8 cellular contexts compared by ENCODE assay signal in the genomic region with DNA sequence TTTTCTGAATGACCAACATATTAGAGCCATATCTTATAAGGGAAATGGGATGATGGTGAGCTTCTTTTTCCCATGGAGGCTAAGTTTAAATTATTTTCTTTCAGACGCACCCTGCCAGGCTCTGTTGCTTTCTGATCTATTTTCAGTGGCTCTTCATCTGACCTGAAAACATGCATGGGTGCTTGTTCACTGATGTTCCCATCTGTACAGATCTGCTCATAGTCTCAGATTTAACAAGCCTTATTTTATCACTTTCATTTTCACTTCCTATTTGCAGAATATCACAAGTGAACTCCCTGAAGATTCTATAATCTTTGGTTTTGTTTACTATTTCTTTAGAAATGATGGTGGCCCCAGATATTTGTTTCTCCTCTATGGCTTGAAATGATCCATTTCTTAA. TPM values are rescaled to one million over a fixed set of nuclear protein-coding genes. Genes with fewer than 3 reads are reported as not detected.
DNase-seq lines count a peak whose midpoint lies in the region; ATAC-seq and TF ChIP-seq lines count a peak whose summit lies in the region.

No MANE protein-coding gene starts in this region.

- H3K4me3 ChIP-seq in right atrium auricular region (no peak overlapping the region), vagina (no peak overlapping the region), gastrocnemius medialis (no peak overlapping the region)

- H3K27ac Mint-ChIP-seq in activated naive CD8-positive, alpha-beta T cell treated with anti-CD3 and anti-CD28 coated beads, Interleukin-2, amount 10 ng/mL, durations not matched to agents 7 days and 5 days, result peak overlapping the region; percentile 74

- peaks cover 24% of the 10 kb centered on the region for H3K36me3 Mint-ChIP-seq in activated naive CD8-positive, alpha-beta T cell treated with anti-CD3 and anti-CD28 coated beads, Interleukin-2, amount 10 ng/mL, durations not matched to agents 7 days and 5 days

- TF ChIP-seq CTCF in GM10266 (IDR thresholded peaks at IDR 0.05; ENCODE audit: control insufficient read depth, insufficient read depth, low read depth, missing control alignments), result no peak
- no peak for TF ChIP-seq CTCF in right atrium auricular region (IDR thresholded peaks at IDR 0.05)
- TF ChIP-seq CTCF in vagina (IDR thresholded peaks at IDR 0.05), result no peak
- TF ChIP-seq CTCF in gastrocnemius medialis (IDR thresholded peaks at IDR 0.05 in 4 of 5, conservative IDR thresholded peaks at IDR 0.05 in 1 of 5), result no peak

- ATAC-seq in GM19452 (IDR thresholded peaks at IDR 0.05; ENCODE audit: unreplicated experiment) (peak; percentile 99), HG03159 (IDR thresholded peaks at IDR 0.05; ENCODE audit: unreplicated experiment) (peak; percentile 99), gastrocnemius medialis (no peak)
- ATAC-seq in activated naive CD8-positive, alpha-beta T cell treated with anti-CD3 and anti-CD28 coated beads, Interleukin-2, amount 10 ng/mL, durations not matched to agents 7 days and 5 days (ENCODE audit: low read depth), result peak; percentile 89

- H3K27me3 ChIP-seq in right atrium auricular region (no peaks in the 10 kb centered on the region), vagina (no peaks in the 10 kb centered on the region), gastrocnemius medialis (no peaks in the 10 kb centered on the region)

- H3K9me3 Mint-ChIP-seq in activated naive CD8-positive, alpha-beta T cell treated with anti-CD3 and anti-CD28 coated beads, Interleukin-2, amount 10 ng/mL, durations not matched to agents 7 days and 5 days, result peaks cover 2% of the 10 kb centered on the region

- no peaks in the 10 kb centered on the region for H3K36me3 ChIP-seq in right atrium auricular region
- H3K36me3 ChIP-seq in vagina, result no peaks in the 10 kb centered on the region
- H3K36me3 ChIP-seq in gastrocnemius medialis, result no peaks in the 10 kb centered on the region

- in situ Hi-C loops in gastrocnemius medialis (cut with MboI; ENCODE audit: low sequenced_read_pairs in 4 of 4), result no loop called here

- H3K4me3 Mint-ChIP-seq in activated naive CD8-positive, alpha-beta T cell treated with anti-CD3 and anti-CD28 coated beads, Interleukin-2, amount 10 ng/mL, durations not matched to agents 7 days and 5 days, result peak overlapping the region; percentile 52

- intact Hi-C loops in vagina (cut with DNase I) (no loop called here), gastrocnemius medialis (cut with DNase I; ENCODE audit: low total_unique reads) (no loop called here)

- no peaks in the 10 kb centered on the region for H3K27me3 Mint-ChIP-seq in activated naive CD8-positive, alpha-beta T cell treated with anti-CD3 and anti-CD28 coated beads, Interleukin-2, amount 10 ng/mL, durations not matched to agents 7 days and 5 days

- no peak for TF ChIP-seq POLR2A in vagina (IDR thresholded peaks at IDR 0.05)
- no peak for TF ChIP-seq POLR2A in gastrocnemius medialis (IDR thresholded peaks at IDR 0.05)

- DNase-seq in GM10266 (ENCODE audit: extremely low spot score) (peak; percentile 56), right atrium auricular region (ENCODE audit: low spot score) (no peak), vagina (ENCODE audit: extremely low spot score in 2 of 2) (no peak), NCI-H1694 (lab: John Stamatoyannopoulos, UW) (no peak), gastrocnemius medialis (no peak)
- no peak for DNase-seq in activated naive CD8-positive, alpha-beta T cell treated with anti-CD3 and anti-CD28 coated beads, Interleukin-2, amount 10 ng/mL, durations not matched to agents 7 days and 5 days

- H3K27ac ChIP-seq in right atrium auricular region, result no peak overlapping the region
- no peak overlapping the region for H3K27ac ChIP-seq in vagina
- no peak overlapping the region for H3K27ac ChIP-seq in gastrocnemius medialis

- H3K4me1 Mint-ChIP-seq in activated naive CD8-positive, alpha-beta T cell treated with anti-CD3 and anti-CD28 coated beads, Interleukin-2, amount 10 ng/mL, durations not matched to agents 7 days and 5 days, result peaks cover 26% of the 10 kb centered on the region

- H3K9me3 ChIP-seq in right atrium auricular region, result no peaks in the 10 kb centered on the region
- H3K9me3 ChIP-seq in vagina, result no peaks in the 10 kb centered on the region
- no peaks in the 10 kb centered on the region for H3K9me3 ChIP-seq in gastrocnemius medialis

- H3K4me1 ChIP-seq in right atrium auricular region, result no peaks in the 10 kb centered on the region
- H3K4me1 ChIP-seq in vagina, result no peaks in the 10 kb centered on the region
- no peaks in the 10 kb centered on the region for H3K4me1 ChIP-seq in gastrocnemius medialis

- POLR2A ChIA-PET in activated naive CD8-positive, alpha-beta T cell treated with anti-CD3 and anti-CD28 coated beads, Interleukin-2, amount 10 ng/mL, durations not matched to agents 7 days and 5 days (lab: Charles Lee), result interaction anchor here (1.0 to 1.1 kb wide), 2 partner anchors 10 to 30 kb away, joined by 3 to 5 read pairs; no protein-coding TSS in a partner anchor

RNA-seq across cellular contexts. Expression of a gene that starts 31.1 kb away (rescaled TPM):
- 10 to 100 TPM; 64.0 to 68.2 TPM for total RNA-seq in activated naive CD8-positive, alpha-beta T cell treated with anti-CD3 and anti-CD28 coated beads, Interleukin-2, amount 10 ng/mL, durations not matched to agents 7 days and 5 days
- total RNA-seq in right atrium auricular region, result 10 to 100 TPM; 39.0 to 81.5 TPM
- total RNA-seq in vagina, result 29.5 TPM
- total RNA-seq in gastrocnemius medialis, result 100 to 1,000 TPM in 1 of 4 donors, 10 to 100 TPM in 3; 64.3 to 106 (median 73.2) TPM

Comparison
In these comparisons a context has a peak if more than half of its experiments do, and no peak if none do; other contexts are left out.
1. ATAC-seq: peak in GM19452 (single experiment), HG03159 (single experiment) and activated naive CD8-positive, alpha-beta T cell treated with anti-CD3 and anti-CD28 coated beads, Interleukin-2, amount 10 ng/mL, durations not matched to agents 7 days and 5 days (single experiment); none in gastrocnemius medialis (0 of 2).